In genomic region chr1:48245106-48245505, GRCh38 we compare ENCODE assay signal across 1 cellular context.
TF ChIP-seq lines count a peak whose summit lies in the region.

No MANE protein-coding gene starts in this region.

TF ChIP-seq in GM12878, 131 proteins besides CTCF, POLR2A, EP300 and RAD21 (continued from another document):
- TF ChIP-seq ZBTB33 (IDR thresholded peaks at IDR 0.05) = no peak
- no peak for TF ChIP-seq CREB1 (IDR thresholded peaks at IDR 0.05; ENCODE audit: low read depth)
- TF ChIP-seq E2F4 (IDR thresholded peaks at IDR 0.05; ENCODE audit: low read depth, low read length) = no peak
- TF ChIP-seq SUPT20H (IDR thresholded peaks at IDR 0.05; ENCODE audit: borderline replicate concordance, control insufficient read depth, low read depth, low read length) = no peak
